Comparison of ENCODE assay signal across 1 cellular context in the genomic region with DNA sequence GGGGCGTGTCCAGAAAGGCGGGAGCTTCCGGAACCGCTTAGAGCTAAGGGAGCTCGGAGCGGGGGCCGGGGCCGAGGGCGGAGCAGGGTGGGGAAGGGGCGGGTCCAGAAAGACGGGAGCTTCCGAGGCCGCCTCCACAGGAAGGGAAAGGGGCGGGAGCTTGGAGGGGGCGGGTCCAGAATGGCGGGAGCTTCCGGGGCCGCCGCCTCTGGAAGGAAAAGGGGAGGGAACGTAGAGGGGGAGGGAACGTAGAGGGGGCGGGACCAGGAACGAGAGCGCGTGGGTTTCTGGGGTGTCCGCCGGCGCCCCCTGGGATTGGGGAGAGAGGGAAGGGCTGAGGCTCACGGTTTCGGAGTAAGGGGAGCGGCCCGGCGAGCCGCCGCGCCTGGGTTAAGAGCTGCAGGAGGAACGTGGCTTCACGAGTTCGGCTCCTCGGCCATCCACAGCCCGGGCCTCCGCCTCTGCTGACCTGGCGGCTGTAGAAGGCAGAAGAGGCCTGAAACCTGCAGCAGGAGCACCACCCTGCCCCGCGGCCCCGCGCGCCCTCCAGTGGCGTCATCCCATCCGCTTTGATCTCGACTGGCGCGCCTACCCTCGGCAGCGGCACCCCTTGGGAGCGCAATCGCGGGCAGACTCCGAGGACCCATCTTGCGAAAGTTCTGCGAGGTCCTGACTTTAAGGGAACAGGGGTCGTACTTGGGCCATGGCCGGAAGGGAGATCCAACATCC.
TF ChIP-seq lines count a peak whose summit lies in the region.

No MANE protein-coding gene starts in this region.

TF ChIP-seq in K562, 482 proteins besides CTCF, POLR2A, EP300 and RAD21 (continued from another document and continues in another):
- TF ChIP-seq, protein P1, sequence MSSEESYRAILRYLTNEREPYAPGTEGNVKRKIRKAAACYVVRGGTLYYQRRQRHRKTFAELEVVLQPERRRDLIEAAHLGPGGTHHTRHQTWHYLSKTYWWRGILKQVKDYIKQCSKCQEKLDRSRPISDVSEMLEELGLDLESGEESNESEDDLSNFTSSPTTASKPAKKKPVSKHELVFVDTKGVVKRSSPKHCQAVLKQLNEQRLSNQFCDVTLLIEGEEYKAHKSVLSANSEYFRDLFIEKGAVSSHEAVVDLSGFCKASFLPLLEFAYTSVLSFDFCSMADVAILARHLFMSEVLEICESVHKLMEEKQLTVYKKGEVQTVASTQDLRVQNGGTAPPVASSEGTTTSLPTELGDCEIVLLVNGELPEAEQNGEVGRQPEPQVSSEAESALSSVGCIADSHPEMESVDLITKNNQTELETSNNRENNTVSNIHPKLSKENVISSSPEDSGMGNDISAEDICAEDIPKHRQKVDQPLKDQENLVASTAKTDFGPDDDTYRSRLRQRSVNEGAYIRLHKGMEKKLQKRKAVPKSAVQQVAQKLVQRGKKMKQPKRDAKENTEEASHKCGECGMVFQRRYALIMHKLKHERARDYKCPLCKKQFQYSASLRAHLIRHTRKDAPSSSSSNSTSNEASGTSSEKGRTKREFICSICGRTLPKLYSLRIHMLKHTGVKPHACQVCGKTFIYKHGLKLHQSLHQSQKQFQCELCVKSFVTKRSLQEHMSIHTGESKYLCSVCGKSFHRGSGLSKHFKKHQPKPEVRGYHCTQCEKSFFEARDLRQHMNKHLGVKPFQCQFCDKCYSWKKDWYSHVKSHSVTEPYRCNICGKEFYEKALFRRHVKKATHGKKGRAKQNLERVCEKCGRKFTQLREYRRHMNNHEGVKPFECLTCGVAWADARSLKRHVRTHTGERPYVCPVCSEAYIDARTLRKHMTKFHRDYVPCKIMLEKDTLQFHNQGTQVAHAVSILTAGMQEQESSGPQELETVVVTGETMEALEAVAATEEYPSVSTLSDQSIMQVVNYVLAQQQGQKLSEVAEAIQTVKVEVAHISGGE (CRISPR knock-in tag; IDR thresholded peaks at IDR 0.05): peak in 1 of 3 experiments; percentile 53; a peak in 2 of 6 replicates
- no peak for TF ChIP-seq MED1 (CRISPR knock-in tag; IDR thresholded peaks at IDR 0.05; ENCODE audit: borderline replicate concordance)
- peak; percentile 70 for TF ChIP-seq MTA1 (IDR thresholded peaks at IDR 0.05; ENCODE audit: borderline replicate concordance)
- TF ChIP-seq PCBP1 (IDR thresholded peaks at IDR 0.05; ENCODE audit: low read depth, low read length, poor library complexity, severe bottlenecking): peak; percentile 96
- TF ChIP-seq, protein P2, sequence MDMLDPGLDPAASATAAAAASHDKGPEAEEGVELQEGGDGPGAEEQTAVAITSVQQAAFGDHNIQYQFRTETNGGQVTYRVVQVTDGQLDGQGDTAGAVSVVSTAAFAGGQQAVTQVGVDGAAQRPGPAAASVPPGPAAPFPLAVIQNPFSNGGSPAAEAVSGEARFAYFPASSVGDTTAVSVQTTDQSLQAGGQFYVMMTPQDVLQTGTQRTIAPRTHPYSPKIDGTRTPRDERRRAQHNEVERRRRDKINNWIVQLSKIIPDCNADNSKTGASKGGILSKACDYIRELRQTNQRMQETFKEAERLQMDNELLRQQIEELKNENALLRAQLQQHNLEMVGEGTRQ (CRISPR knock-in tag; IDR thresholded peaks at IDR 0.05): no peak
- TF ChIP-seq ARID1B (IDR thresholded peaks at IDR 0.05): peak; percentile 52
- TF ChIP-seq GABPA (tag; conservative IDR thresholded peaks at IDR 0.05; ENCODE audit: low read depth): peak; percentile 95
- peak in 1 of 2 experiments; percentile 14; a peak in 1 of 4 replicates for TF ChIP-seq CSDE1 (IDR thresholded peaks at IDR 0.05)
- peak; percentile 21 for TF ChIP-seq CHD1 (IDR thresholded peaks at IDR 0.05; ENCODE audit: low read length)
- no peak for TF ChIP-seq ZNF584 (CRISPR knock-in tag; IDR thresholded peaks at IDR 0.05; ENCODE audit: low read depth)
- TF ChIP-seq NEUROD1 (IDR thresholded peaks at IDR 0.05; ENCODE audit: borderline replicate concordance, low read depth, low read length, partially characterized antibody): peak; percentile 29
- no peak; the same call in 1 of the 2 replicates for TF ChIP-seq NR2C1 (IDR thresholded peaks at IDR 0.05)
- no peak; the same call in none of the 2 replicates for TF ChIP-seq NR2C1 (tag; IDR thresholded peaks at IDR 0.05)
- TF ChIP-seq CREB1 (IDR thresholded peaks at IDR 0.05): peak; percentile 73; the same call in 1 of the 2 replicates
- TF ChIP-seq CREB1 (CRISPR knock-in tag; IDR thresholded peaks at IDR 0.05): peak; percentile 83
- TF ChIP-seq, protein P3, sequence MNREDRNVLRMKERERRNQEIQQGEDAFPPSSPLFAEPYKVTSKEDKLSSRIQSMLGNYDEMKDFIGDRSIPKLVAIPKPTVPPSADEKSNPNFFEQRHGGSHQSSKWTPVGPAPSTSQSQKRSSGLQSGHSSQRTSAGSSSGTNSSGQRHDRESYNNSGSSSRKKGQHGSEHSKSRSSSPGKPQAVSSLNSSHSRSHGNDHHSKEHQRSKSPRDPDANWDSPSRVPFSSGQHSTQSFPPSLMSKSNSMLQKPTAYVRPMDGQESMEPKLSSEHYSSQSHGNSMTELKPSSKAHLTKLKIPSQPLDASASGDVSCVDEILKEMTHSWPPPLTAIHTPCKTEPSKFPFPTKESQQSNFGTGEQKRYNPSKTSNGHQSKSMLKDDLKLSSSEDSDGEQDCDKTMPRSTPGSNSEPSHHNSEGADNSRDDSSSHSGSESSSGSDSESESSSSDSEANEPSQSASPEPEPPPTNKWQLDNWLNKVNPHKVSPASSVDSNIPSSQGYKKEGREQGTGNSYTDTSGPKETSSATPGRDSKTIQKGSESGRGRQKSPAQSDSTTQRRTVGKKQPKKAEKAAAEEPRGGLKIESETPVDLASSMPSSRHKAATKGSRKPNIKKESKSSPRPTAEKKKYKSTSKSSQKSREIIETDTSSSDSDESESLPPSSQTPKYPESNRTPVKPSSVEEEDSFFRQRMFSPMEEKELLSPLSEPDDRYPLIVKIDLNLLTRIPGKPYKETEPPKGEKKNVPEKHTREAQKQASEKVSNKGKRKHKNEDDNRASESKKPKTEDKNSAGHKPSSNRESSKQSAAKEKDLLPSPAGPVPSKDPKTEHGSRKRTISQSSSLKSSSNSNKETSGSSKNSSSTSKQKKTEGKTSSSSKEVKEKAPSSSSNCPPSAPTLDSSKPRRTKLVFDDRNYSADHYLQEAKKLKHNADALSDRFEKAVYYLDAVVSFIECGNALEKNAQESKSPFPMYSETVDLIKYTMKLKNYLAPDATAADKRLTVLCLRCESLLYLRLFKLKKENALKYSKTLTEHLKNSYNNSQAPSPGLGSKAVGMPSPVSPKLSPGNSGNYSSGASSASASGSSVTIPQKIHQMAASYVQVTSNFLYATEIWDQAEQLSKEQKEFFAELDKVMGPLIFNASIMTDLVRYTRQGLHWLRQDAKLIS (CRISPR knock-in tag; IDR thresholded peaks at IDR 0.05): peak; percentile 90
- 0 out of 2 replicates have a peak, but pooled peaks have one; percentile 39 for TF ChIP-seq PML (IDR thresholded peaks at IDR 0.05; ENCODE audit: low read length)
- no peak for TF ChIP-seq ZSCAN29 (IDR thresholded peaks at IDR 0.05)
- TF ChIP-seq, protein P4, sequence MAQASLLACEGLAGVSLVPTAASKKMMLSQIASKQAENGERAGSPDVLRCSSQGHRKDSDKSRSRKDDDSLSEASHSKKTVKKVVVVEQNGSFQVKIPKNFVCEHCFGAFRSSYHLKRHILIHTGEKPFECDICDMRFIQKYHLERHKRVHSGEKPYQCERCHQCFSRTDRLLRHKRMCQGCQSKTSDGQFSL (CRISPR knock-in tag; IDR thresholded peaks at IDR 0.05): 0 out of 2 replicates have a peak, but pooled peaks have one; percentile 48
- TF ChIP-seq, protein P4 (tag; IDR thresholded peaks at IDR 0.05): no peak
- peak; percentile 97 for TF ChIP-seq EP400 (IDR thresholded peaks at IDR 0.05)
- TF ChIP-seq PHB (CRISPR knock-in tag; IDR thresholded peaks at IDR 0.05): peak; percentile 79; the same call in 1 of the 2 replicates
- TF ChIP-seq ZNF778 (CRISPR knock-in tag; IDR thresholded peaks at IDR 0.05): no peak
- TF ChIP-seq SRF (CRISPR knock-in tag; IDR thresholded peaks at IDR 0.05): peak in 1 of 2 experiments; percentile 85; a peak in 2 of 4 replicates
- TF ChIP-seq ZKSCAN3 (CRISPR knock-in tag; IDR thresholded peaks at IDR 0.05): no peak
- TF ChIP-seq TEAD1 (CRISPR knock-in tag; IDR thresholded peaks at IDR 0.05): peak; percentile 23 to 76; a peak in 1 of 4 replicates
- TF ChIP-seq, protein P5, sequence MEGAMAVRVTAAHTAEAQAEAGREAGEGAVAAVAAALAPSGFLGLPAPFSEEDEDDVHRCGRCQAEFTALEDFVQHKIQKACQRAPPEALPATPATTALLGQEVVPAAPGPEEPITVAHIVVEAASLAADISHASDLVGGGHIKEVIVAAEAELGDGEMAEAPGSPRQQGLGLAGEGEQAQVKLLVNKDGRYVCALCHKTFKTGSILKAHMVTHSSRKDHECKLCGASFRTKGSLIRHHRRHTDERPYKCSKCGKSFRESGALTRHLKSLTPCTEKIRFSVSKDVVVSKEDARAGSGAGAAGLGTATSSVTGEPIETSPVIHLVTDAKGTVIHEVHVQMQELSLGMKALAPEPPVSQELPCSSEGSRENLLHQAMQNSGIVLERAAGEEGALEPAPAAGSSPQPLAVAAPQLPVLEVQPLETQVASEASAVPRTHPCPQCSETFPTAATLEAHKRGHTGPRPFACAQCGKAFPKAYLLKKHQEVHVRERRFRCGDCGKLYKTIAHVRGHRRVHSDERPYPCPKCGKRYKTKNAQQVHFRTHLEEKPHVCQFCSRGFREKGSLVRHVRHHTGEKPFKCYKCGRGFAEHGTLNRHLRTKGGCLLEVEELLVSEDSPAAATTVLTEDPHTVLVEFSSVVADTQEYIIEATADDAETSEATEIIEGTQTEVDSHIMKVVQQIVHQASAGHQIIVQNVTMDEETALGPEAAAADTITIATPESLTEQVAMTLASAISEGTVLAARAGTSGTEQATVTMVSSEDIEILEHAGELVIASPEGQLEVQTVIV (CRISPR knock-in tag; IDR thresholded peaks at IDR 0.05; ENCODE audit: borderline replicate concordance): no peak
- TF ChIP-seq ZNF764 (CRISPR knock-in tag; IDR thresholded peaks at IDR 0.05; ENCODE audit: low read depth): no peak
- no peak for TF ChIP-seq SRSF3 (IDR thresholded peaks at IDR 0.05; ENCODE audit: insufficient read depth, low read length)
- TF ChIP-seq XRCC3 (IDR thresholded peaks at IDR 0.05): no peak
- TF ChIP-seq ZNF347 (CRISPR knock-in tag; IDR thresholded peaks at IDR 0.05; ENCODE audit: low read depth): no peak
- no peak for TF ChIP-seq TBL1XR1 (IDR thresholded peaks at IDR 0.05; ENCODE audit: low read length in 2 of 2)
- TF ChIP-seq, protein P6, sequence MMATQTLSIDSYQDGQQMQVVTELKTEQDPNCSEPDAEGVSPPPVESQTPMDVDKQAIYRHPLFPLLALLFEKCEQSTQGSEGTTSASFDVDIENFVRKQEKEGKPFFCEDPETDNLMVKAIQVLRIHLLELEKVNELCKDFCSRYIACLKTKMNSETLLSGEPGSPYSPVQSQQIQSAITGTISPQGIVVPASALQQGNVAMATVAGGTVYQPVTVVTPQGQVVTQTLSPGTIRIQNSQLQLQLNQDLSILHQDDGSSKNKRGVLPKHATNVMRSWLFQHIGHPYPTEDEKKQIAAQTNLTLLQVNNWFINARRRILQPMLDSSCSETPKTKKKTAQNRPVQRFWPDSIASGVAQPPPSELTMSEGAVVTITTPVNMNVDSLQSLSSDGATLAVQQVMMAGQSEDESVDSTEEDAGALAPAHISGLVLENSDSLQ (IDR thresholded peaks at IDR 0.05): no peak; the same call in 1 of the 2 replicates
- TF ChIP-seq ZNF436 (CRISPR knock-in tag; IDR thresholded peaks at IDR 0.05): no peak
- TF ChIP-seq SMAD4 (CRISPR knock-in tag; conservative IDR thresholded peaks at IDR 0.05): peak; percentile 80; the same call in 1 of the 2 replicates
- TF ChIP-seq PHF8 (IDR thresholded peaks at IDR 0.05; ENCODE audit: borderline replicate concordance, low read length): peak; percentile 86
- TF ChIP-seq, protein P7, sequence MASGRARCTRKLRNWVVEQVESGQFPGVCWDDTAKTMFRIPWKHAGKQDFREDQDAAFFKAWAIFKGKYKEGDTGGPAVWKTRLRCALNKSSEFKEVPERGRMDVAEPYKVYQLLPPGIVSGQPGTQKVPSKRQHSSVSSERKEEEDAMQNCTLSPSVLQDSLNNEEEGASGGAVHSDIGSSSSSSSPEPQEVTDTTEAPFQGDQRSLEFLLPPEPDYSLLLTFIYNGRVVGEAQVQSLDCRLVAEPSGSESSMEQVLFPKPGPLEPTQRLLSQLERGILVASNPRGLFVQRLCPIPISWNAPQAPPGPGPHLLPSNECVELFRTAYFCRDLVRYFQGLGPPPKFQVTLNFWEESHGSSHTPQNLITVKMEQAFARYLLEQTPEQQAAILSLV (tag; IDR thresholded peaks at IDR 0.05): no peak
- TF ChIP-seq OTX1 (CRISPR knock-in tag; IDR thresholded peaks at IDR 0.05): peak; percentile 52; the same call in 1 of the 2 replicates
- TF ChIP-seq NUFIP1 (IDR thresholded peaks at IDR 0.05; ENCODE audit: partially characterized antibody): no peak
- TF ChIP-seq, protein P8, sequence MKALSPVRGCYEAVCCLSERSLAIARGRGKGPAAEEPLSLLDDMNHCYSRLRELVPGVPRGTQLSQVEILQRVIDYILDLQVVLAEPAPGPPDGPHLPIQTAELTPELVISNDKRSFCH (CRISPR knock-in tag; IDR thresholded peaks at IDR 0.05): no peak
- TF ChIP-seq, protein P8 (tag; IDR thresholded peaks at IDR 0.05): peak; percentile 72
- TF ChIP-seq, protein P9, sequence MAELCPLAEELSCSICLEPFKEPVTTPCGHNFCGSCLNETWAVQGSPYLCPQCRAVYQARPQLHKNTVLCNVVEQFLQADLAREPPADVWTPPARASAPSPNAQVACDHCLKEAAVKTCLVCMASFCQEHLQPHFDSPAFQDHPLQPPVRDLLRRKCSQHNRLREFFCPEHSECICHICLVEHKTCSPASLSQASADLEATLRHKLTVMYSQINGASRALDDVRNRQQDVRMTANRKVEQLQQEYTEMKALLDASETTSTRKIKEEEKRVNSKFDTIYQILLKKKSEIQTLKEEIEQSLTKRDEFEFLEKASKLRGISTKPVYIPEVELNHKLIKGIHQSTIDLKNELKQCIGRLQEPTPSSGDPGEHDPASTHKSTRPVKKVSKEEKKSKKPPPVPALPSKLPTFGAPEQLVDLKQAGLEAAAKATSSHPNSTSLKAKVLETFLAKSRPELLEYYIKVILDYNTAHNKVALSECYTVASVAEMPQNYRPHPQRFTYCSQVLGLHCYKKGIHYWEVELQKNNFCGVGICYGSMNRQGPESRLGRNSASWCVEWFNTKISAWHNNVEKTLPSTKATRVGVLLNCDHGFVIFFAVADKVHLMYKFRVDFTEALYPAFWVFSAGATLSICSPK (IDR thresholded peaks at IDR 0.05; ENCODE audit: borderline replicate concordance): no peak
- TF ChIP-seq TRIM28 (IDR thresholded peaks at IDR 0.05): peak; percentile 65; the same call in 1 of the 2 replicates
- TF ChIP-seq, protein P10, sequence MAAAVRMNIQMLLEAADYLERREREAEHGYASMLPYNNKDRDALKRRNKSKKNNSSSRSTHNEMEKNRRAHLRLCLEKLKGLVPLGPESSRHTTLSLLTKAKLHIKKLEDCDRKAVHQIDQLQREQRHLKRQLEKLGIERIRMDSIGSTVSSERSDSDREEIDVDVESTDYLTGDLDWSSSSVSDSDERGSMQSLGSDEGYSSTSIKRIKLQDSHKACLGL (CRISPR knock-in tag; IDR thresholded peaks at IDR 0.05; ENCODE audit: borderline replicate concordance, poor library complexity, severe bottlenecking): peak; percentile 32
- TF ChIP-seq TRIM24 (IDR thresholded peaks at IDR 0.05): peak in 1 of 2 experiments; percentile 34; a peak in 2 of 4 replicates
- TF ChIP-seq GTF2E2 (tag; IDR thresholded peaks at IDR 0.05): no peak; the same call in none of the 2 replicates
- no peak for TF ChIP-seq SMARCB1 (IDR thresholded peaks at IDR 0.05; ENCODE audit: insufficient read length, low read depth)
- peak; percentile 63 for TF ChIP-seq ZNF143 (CRISPR knock-in tag; IDR thresholded peaks at IDR 0.05)
